1 cellular context compared by ENCODE assay signal in genomic region chr21:27813750-27814149, GRCh38.
TF ChIP-seq lines count a peak whose summit lies in the region.

No MANE protein-coding gene starts in this region.

TF ChIP-seq in IMR-90, 13 proteins besides CTCF, POLR2A, EP300 and RAD21 (continued from another document):
- no peak for TF ChIP-seq MAZ (IDR thresholded peaks at IDR 0.05; ENCODE audit: borderline replicate concordance, low read depth, low read length)
